ENCODE assay signal across 2 cellular contexts in the genomic region with DNA sequence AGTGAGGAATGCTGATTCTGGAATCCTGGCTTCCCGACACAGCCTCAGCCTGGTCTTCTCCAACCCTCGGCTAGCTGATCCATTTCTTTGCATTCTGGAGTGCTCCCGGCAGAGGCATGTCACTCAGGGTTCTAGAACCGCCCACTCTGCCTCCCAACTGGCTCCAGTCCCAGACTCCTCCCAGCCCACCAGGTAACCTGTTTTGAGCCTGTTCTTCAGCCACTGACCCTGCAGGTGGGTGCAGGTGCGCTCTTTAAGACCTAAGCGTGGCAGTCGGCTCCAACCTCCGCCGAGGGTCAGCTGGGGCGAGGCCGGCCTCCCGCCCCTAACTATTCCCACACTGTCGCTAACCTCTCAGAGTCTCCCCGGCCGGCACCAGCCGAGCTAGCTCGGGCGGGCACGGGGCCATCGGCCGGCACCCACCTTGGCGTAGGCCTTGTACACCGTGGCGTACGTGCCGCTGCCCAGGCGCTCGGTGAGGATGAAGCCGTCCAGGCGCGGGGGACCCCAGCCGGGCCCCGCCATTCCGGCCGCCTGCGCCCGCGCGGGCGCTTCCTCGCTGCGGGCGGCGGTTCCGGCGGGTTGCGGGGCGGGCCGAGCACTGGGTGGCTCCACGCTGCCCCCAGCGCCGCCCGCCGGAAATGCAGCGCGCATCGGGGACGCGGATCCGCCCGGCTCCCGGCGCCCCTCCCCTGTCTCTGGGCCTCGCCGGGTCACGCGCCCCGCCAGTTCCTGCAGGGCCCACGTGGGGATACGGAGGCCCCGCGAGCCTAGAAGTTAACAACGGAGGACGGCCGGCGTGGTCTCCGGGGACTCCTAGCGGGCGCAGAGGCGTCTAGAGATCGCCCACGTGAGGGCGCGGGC.
TF ChIP-seq lines count a peak whose summit lies in the region.

ULK3 (minus strand) TSS at position 576 of the 864 bp plus-strand sequence; CDS start at position 525, 51 bp downstream.

TF ChIP-seq in IMR-90, 13 proteins besides CTCF, POLR2A, EP300 and RAD21:
- peak; percentile 60 for TF ChIP-seq BHLHE40 (IDR thresholded peaks at IDR 0.05; ENCODE audit: low read depth, low read length)
- TF ChIP-seq MAZ (IDR thresholded peaks at IDR 0.05; ENCODE audit: borderline replicate concordance, low read depth, low read length), result peak; percentile 88; the same call in 1 of the 2 replicates
- no peak for TF ChIP-seq CEBPB (IDR thresholded peaks at IDR 0.05; ENCODE audit: low read depth, low read length)
- TF ChIP-seq MAFK (IDR thresholded peaks at IDR 0.05; ENCODE audit: low read depth, low read length), result no peak
- TF ChIP-seq RFX5 (IDR thresholded peaks at IDR 0.05; ENCODE audit: low read depth, low read length), result no peak; the same call in 1 of the 2 replicates
- TF ChIP-seq FOS (IDR thresholded peaks at IDR 0.05; ENCODE audit: low read depth, low read length), result peak; percentile 24; the same call in 1 of the 2 replicates
- peak; percentile 96 for TF ChIP-seq MXI1 (IDR thresholded peaks at IDR 0.05; ENCODE audit: borderline replicate concordance, low read depth, low read length)
- TF ChIP-seq SMC3 (IDR thresholded peaks at IDR 0.05; ENCODE audit: low read depth, low read length), result peak; percentile 25; the same call in 1 of the 2 replicates
- no peak for TF ChIP-seq RCOR1 (IDR thresholded peaks at IDR 0.05; ENCODE audit: insufficient replicate concordance, low read length)
- TF ChIP-seq, protein P1, sequence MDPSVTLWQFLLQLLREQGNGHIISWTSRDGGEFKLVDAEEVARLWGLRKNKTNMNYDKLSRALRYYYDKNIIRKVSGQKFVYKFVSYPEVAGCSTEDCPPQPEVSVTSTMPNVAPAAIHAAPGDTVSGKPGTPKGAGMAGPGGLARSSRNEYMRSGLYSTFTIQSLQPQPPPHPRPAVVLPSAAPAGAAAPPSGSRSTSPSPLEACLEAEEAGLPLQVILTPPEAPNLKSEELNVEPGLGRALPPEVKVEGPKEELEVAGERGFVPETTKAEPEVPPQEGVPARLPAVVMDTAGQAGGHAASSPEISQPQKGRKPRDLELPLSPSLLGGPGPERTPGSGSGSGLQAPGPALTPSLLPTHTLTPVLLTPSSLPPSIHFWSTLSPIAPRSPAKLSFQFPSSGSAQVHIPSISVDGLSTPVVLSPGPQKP (IDR thresholded peaks at IDR 0.05; ENCODE audit: borderline replicate concordance, low read depth, low read length), result no peak
- TF ChIP-seq USF2 (IDR thresholded peaks at IDR 0.05; ENCODE audit: low read depth, low read length), result peak; percentile 97
- TF ChIP-seq NFE2L2 (IDR thresholded peaks at IDR 0.05; ENCODE audit: low read depth, low read length), result no peak
- no peak for TF ChIP-seq CHD1 (IDR thresholded peaks at IDR 0.05; ENCODE audit: low read depth, low read length)

TF ChIP-seq in endothelial cell of umbilical vein, 7 proteins besides CTCF, POLR2A, EP300 and RAD21:
- TF ChIP-seq, protein P2, sequence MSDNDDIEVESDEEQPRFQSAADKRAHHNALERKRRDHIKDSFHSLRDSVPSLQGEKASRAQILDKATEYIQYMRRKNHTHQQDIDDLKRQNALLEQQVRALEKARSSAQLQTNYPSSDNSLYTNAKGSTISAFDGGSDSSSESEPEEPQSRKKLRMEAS (IDR thresholded peaks at IDR 0.05; ENCODE audit: insufficient read depth, insufficient read length), result peak; percentile 85
- peak; percentile 42 for TF ChIP-seq MYC (IDR thresholded peaks at IDR 0.05; ENCODE audit: low read depth, low read length)
- peak; percentile 88 for TF ChIP-seq POLR2AphosphoS5 (IDR thresholded peaks at IDR 0.05; ENCODE audit: insufficient read depth, low read depth, low read length)
- no peak for TF ChIP-seq GATA2 (IDR thresholded peaks at IDR 0.05; ENCODE audit: insufficient read depth, insufficient read length, low read depth, low read length)
- no peak for TF ChIP-seq FOS (IDR thresholded peaks at IDR 0.05; ENCODE audit: borderline replicate concordance, insufficient read depth, low read length)
- no peak for TF ChIP-seq EZH2 (IDR thresholded peaks at IDR 0.05; ENCODE audit: borderline replicate concordance, low read depth, low read length, severe bottlenecking)
